ENCODE assay signal across 8 cellular contexts in the genomic region with DNA sequence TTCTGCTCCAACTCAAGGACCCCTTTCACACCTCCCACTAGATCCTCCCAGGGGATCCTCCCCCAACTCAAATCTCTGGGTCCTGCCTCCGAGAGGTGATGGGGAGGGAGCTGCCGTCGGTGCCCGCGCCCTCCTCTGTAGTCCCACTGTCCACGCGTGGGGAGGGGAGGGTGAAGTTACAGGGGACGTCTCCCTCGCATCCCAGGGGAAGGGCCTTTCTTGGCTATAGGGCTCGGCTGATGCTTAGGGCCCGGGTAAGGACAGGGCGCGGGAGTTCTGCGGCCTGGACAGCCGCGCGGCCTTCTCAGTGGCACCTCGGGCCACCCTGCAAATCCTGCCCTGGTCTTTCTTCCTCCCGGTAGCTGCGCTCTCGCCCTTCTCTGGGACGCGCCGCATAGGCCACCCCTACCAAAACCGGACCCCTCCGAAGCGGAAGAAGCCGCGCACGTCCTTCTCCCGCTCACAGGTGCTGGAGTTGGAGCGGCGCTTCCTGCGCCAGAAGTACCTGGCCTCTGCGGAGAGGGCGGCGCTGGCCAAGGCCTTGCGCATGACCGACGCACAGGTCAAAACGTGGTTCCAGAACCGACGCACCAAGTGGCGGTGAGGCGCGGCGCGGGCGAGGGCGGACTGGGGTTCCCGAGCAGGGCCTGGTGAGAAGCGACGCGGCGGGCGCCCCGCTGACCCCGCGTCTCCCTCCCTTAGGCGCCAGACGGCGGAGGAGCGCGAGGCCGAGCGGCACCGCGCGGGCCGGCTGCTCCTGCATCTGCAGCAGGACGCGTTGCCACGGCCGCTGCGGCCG. TPM values are rescaled to one million over a fixed set of nuclear protein-coding genes. Genes with fewer than 3 reads are reported as not detected.
A peak's percentile ranks its signal among the peaks of the same experiment; 100 is the strongest.
DNase-seq lines count a peak whose midpoint lies in the region; ATAC-seq, FAIRE-seq and TF ChIP-seq lines count a peak whose summit lies in the region.

No MANE protein-coding gene starts in this region.

- H3K9me3 ChIP-seq in HepG2 (ENCODE audit: low read length) (no peaks in the 10 kb centered on the region), testis (no peaks in the 10 kb centered on the region)

- peaks cover 35% of the 10 kb centered on the region for H3K4me1 Mint-ChIP-seq in activated CD4-positive, alpha-beta T cell treated with anti-CD3 and anti-CD28 coated beads, Interleukin-2, amount 10 ng/mL, durations not matched to agents 7 days and 5 days
- peaks cover 7% of the 10 kb centered on the region for H3K4me1 Mint-ChIP-seq in activated naive CD8-positive, alpha-beta T cell treated with anti-CD3 and anti-CD28 coated beads for 36 hours

- H3K27ac ChIP-seq in HepG2 (ENCODE audit: extremely low read length, insufficient read depth, low read length) (no peak overlapping the region), testis (peak overlapping the region in 1 of 2 donors; percentile 24)

- H3K79me2 ChIP-seq in HepG2 (ENCODE audit: insufficient read depth, low read length), result no peaks in the 10 kb centered on the region

- CTCF ChIA-PET in activated CD4-positive, alpha-beta T cell treated with anti-CD3 and anti-CD28 coated beads, Interleukin-2, amount 10 ng/mL, durations not matched to agents 7 days and 5 days (lab: Charles Lee), result interaction anchor here (0.6 to 2.7 kb wide), 10 partner anchors 8 to 72 kb away, joined by 3 to 9 read pairs (median 4); a partner anchor contains a TSS
- CTCF ChIA-PET in HepG2 (lab: Yijun Ruan, JAX; ENCODE audit: low intra/inter-chr PET ratio, low total read pairs), result no interaction called here

- H3K27me3 Mint-ChIP-seq in activated CD4-positive, alpha-beta T cell treated with anti-CD3 and anti-CD28 coated beads, Interleukin-2, amount 10 ng/mL, durations not matched to agents 7 days and 5 days, result peaks cover 81% of the 10 kb centered on the region
- H3K27me3 Mint-ChIP-seq in activated naive CD8-positive, alpha-beta T cell treated with anti-CD3 and anti-CD28 coated beads for 36 hours, result peaks cover 85% of the 10 kb centered on the region

- 98% methylated on average over 71 of the region's 76 CpGs for WGBS in HepG2 (ENCODE audit: low lambda C conversion rate)
- WGBS in testis, 2 donors, result 3 to 9% methylated on average over 9 to 75 of the region's 76 CpGs

- H3K9ac ChIP-seq in HepG2 (ENCODE audit: insufficient read depth, low read depth, low read length), result no peak overlapping the region

- in situ Hi-C loops in HepG2 (cut with HindIII; ENCODE audit: extremely low pct_ligation_motif_present, low pct_unique_long_range_greater_than_20kb), result no loop called here

- peaks cover 10% of the 10 kb centered on the region for H3K36me3 Mint-ChIP-seq in activated CD4-positive, alpha-beta T cell treated with anti-CD3 and anti-CD28 coated beads, Interleukin-2, amount 10 ng/mL, durations not matched to agents 7 days and 5 days (ENCODE audit: low read depth)
- H3K36me3 Mint-ChIP-seq in activated naive CD8-positive, alpha-beta T cell treated with anti-CD3 and anti-CD28 coated beads for 36 hours, result peaks cover 14% of the 10 kb centered on the region

- peak overlapping the region; percentile 66 for H3K4me3 Mint-ChIP-seq in activated CD4-positive, alpha-beta T cell treated with anti-CD3 and anti-CD28 coated beads, Interleukin-2, amount 10 ng/mL, durations not matched to agents 7 days and 5 days
- H3K4me3 Mint-ChIP-seq in activated naive CD8-positive, alpha-beta T cell treated with anti-CD3 and anti-CD28 coated beads for 36 hours, result peak overlapping the region; percentile 45

- H3K27ac Mint-ChIP-seq in activated CD4-positive, alpha-beta T cell treated with anti-CD3 and anti-CD28 coated beads, Interleukin-2, amount 10 ng/mL, durations not matched to agents 7 days and 5 days, result no peak overlapping the region
- H3K27ac Mint-ChIP-seq in activated naive CD8-positive, alpha-beta T cell treated with anti-CD3 and anti-CD28 coated beads for 36 hours, result no peak overlapping the region

- POLR2A ChIA-PET in activated CD4-positive, alpha-beta T cell treated with anti-CD3 and anti-CD28 coated beads, Interleukin-2, amount 10 ng/mL, durations not matched to agents 7 days and 5 days (lab: Charles Lee), result no interaction called here
- POLR2A ChIA-PET in HepG2 (lab: Yijun Ruan, JAX), result interaction anchor here (1.0 to 2.1 kb wide), 3 partner anchors 12 to 34 kb away, joined by 3 to 6 read pairs (median 4); a partner anchor contains a TSS

- no peak for TF ChIP-seq RAD21 in HepG2 (CRISPR knock-in tag; IDR thresholded peaks at IDR 0.05)

- H3K36me3 ChIP-seq in HepG2 (replicated peaks in 1 of 2; ENCODE audit: control insufficient read depth in 1 of 2, insufficient read depth in 2 of 2, low read length in 2 of 2) (peaks cover 11 to 16% of the 10 kb centered on the region in 2 experiments; a peak in 4 of 5 replicates), testis (ENCODE audit: low read depth, missing control alignments) (no peaks in the 10 kb centered on the region)

- no peak overlapping the region for H3K4me2 ChIP-seq in HepG2 (ENCODE audit: low read depth, low read length)

- no peak for TF ChIP-seq CTCF in HepG2 (CRISPR knock-in tag; IDR thresholded peaks at IDR 0.05)
- TF ChIP-seq CTCF in testis (IDR thresholded peaks at IDR 0.05), result no peak

- H2AFZ ChIP-seq in HepG2 (ENCODE audit: low read length), result no peak overlapping the region

- no peak for TF ChIP-seq POLR2A in HepG2 (IDR thresholded peaks at IDR 0.05; ENCODE audit: insufficient read depth in 1 of 2, low read depth in 2 of 2, low read length in 2 of 2)
- TF ChIP-seq POLR2A in testis (IDR thresholded peaks at IDR 0.05), result no peak
- no peak for TF ChIP-seq POLR2A in GM12892 (IDR thresholded peaks at IDR 0.05; ENCODE audit: low read depth, low read length)

- TF ChIP-seq EP300 in HepG2 (IDR thresholded peaks at IDR 0.05; ENCODE audit: low read depth in 2 of 2, low read length in 2 of 2), result no peak
- no peak for TF ChIP-seq EP300 in HepG2 (CRISPR knock-in tag; IDR thresholded peaks at IDR 0.05; ENCODE audit: borderline replicate concordance)

- H4K20me1 ChIP-seq in HepG2 (ENCODE audit: insufficient read depth, low read length), result no peaks in the 10 kb centered on the region

- no peak for DNase-seq in activated CD4-positive, alpha-beta T cell treated with anti-CD3 and anti-CD28 coated beads, Interleukin-2, amount 10 ng/mL, durations not matched to agents 7 days and 5 days
- DNase-seq in activated CD4-positive, alpha-beta T cell treated with anti-CD3 and anti-CD28 coated beads for 4 hours, result no peak
- no peak for DNase-seq in activated naive CD8-positive, alpha-beta T cell treated with anti-CD3 and anti-CD28 coated beads for 36 hours
- DNase-seq in HepG2 (ENCODE audit: low spot score) (no peak), testis (no peak), SHP77 (lab: John Stamatoyannopoulos, UW) (no peak), GM12892 (ENCODE audit: insufficient read length) (no peak), hepatic stellate cell (ENCODE audit: low spot score) (no peak)

- peaks cover 43% of the 10 kb centered on the region for H3K4me1 ChIP-seq in HepG2 (ENCODE audit: insufficient read depth, low read length)
- peaks cover 5% of the 10 kb centered on the region for H3K4me1 ChIP-seq in testis

- H3K9me3 Mint-ChIP-seq in activated CD4-positive, alpha-beta T cell treated with anti-CD3 and anti-CD28 coated beads, Interleukin-2, amount 10 ng/mL, durations not matched to agents 7 days and 5 days, result no peaks in the 10 kb centered on the region
- peaks cover 2% of the 10 kb centered on the region for H3K9me3 Mint-ChIP-seq in activated naive CD8-positive, alpha-beta T cell treated with anti-CD3 and anti-CD28 coated beads for 36 hours

- no peak for ATAC-seq in HepG2

- H3K4me3 ChIP-seq in HepG2 (replicated peaks in 1 of 3; ENCODE audit: insufficient read depth in 1 of 3, low read depth in 2 of 3, low read length in 3 of 3) (no peak overlapping the region), testis (peak overlapping the region; percentile 51 to 60)

- H3K27me3 ChIP-seq in HepG2 (ENCODE audit: control insufficient read depth in 1 of 2, insufficient read depth in 2 of 2, low read length in 2 of 2) (no peaks in the 10 kb centered on the region), testis (no peaks in the 10 kb centered on the region)

- intact Hi-C loops in HepG2 (cut with micrococcal nuclease; ENCODE audit: unreplicated experiment), result no loop called here
- intact Hi-C loops in testis (cut with DNase I; ENCODE audit: low total_unique reads), result no loop called here

- BruUV-seq in HepG2 (replicated peaks; lab: Mats Ljungman, UMichigan), result no TSS peak

- FAIRE-seq in HepG2 (lab: Jason Lieb, UNC) (no peak), GM12892 (lab: Jason Lieb, UNC) (no peak)

RNA-seq across cellular contexts. Expression of a gene that starts 1.2 kb away (rescaled TPM):
- total RNA-seq in activated CD4-positive, alpha-beta T cell treated with anti-CD3 and anti-CD28 coated beads, Interleukin-2, amount 10 ng/mL, durations not matched to agents 7 days and 5 days, result under 1 TPM; 0.40 to 0.52 TPM
- total RNA-seq in activated naive CD8-positive, alpha-beta T cell treated with anti-CD3 and anti-CD28 coated beads for 36 hours, result under 1 TPM in 1 of 2 experiments, not detected in 1; 0.12 TPM
- total RNA-seq in HepG2 (2016; rRNA removed; fragmentation: Illumina TruSeq; extraction: Trizol) (0.20 TPM in 1 of 2 replicates, not detected in the other), testis (1 to 10 TPM; 1.3 to 4.5 TPM)
- total RNA-seq in HepG2 (2016; cell fraction: cytosol; rRNA removed; fragmentation: Illumina TruSeq; extraction: Trizol; ENCODE audit: low read depth), result 0.10 and 0.26 TPM in 2 replicates
- 0.28 TPM in 1 of 2 replicates, not detected in the other for total RNA-seq in HepG2 (2016; cell fraction: insoluble cytoplasmic fraction; rRNA removed; fragmentation: Illumina TruSeq; extraction: Trizol)
- total RNA-seq in HepG2 (2016; cell fraction: membrane; rRNA removed; fragmentation: Illumina TruSeq; extraction: Trizol), result 0.28 TPM in 1 of 2 replicates, not detected in the other
- total RNA-seq in HepG2 (2016; cell fraction: nucleus; rRNA removed; fragmentation: Illumina TruSeq; extraction: Trizol), result not detected in 2 replicates
- polyA plus RNA-seq in HepG2 (2011; rRNA removed) (0.05 and 0.09 TPM in 2 replicates), testis (ENCODE audit: insufficient read depth, low read depth, low replicate concordance) (1.1 TPM)
- polyA plus RNA-seq in HepG2 (2011; cell fraction: cytosol; rRNA removed), result 0.10 and 0.17 TPM in 2 replicates
- 0.35 and 0.92 TPM in 2 replicates for polyA plus RNA-seq in HepG2 (2011; cell fraction: nucleus; rRNA removed)
- polyA plus RNA-seq in HepG2 (2012), result 4.1 and 5.8 TPM in 2 replicates
- 0.09 and 0.26 TPM in 2 replicates for polyA plus RNA-seq in HepG2 (2016; cell fraction: cytosol; fragmentation: Illumina TruSeq; extraction: Trizol; ENCODE audit: low read depth)
- polyA plus RNA-seq in HepG2 (2016; cell fraction: insoluble cytoplasmic fraction; fragmentation: Illumina TruSeq; extraction: Trizol; ENCODE audit: low read depth), result 0.26 TPM in 1 of 2 replicates, not detected in the other
- polyA plus RNA-seq in HepG2 (2016; cell fraction: membrane; fragmentation: Illumina TruSeq; extraction: Trizol; ENCODE audit: low read depth), result 0.62 TPM in 1 of 2 replicates, not detected in the other
- polyA plus RNA-seq in HepG2 (2016; cell fraction: nucleus; fragmentation: Illumina TruSeq; extraction: Trizol; ENCODE audit: insufficient read depth, low read depth), result 0.66 TPM in 1 of 2 replicates, not detected in the other
- not detected in 2 replicates for polyA minus RNA-seq in HepG2 (2011; rRNA and poly(A)+ RNA removed; ENCODE audit: low replicate concordance)
- polyA minus RNA-seq in HepG2 (2011; cell fraction: cytosol; rRNA and poly(A)+ RNA removed), result not detected in 2 replicates
- not detected in 2 replicates for polyA minus RNA-seq in HepG2 (2011; cell fraction: nucleus; rRNA and poly(A)+ RNA removed)
- not detected for polyA plus RNA-seq in GM12892 (2012; ENCODE audit: missing spikeins)

RNA-seq across cellular contexts. Expression of a gene that starts 8.0 kb away (rescaled TPM):
- 10 to 100 TPM; 25.8 to 35.6 TPM for total RNA-seq in activated CD4-positive, alpha-beta T cell treated with anti-CD3 and anti-CD28 coated beads, Interleukin-2, amount 10 ng/mL, durations not matched to agents 7 days and 5 days
- 10 to 100 TPM; 17.7 to 18.9 TPM for total RNA-seq in activated naive CD8-positive, alpha-beta T cell treated with anti-CD3 and anti-CD28 coated beads for 36 hours
- total RNA-seq in HepG2 (2016; rRNA removed; fragmentation: Illumina TruSeq; extraction: Trizol) (14.2 and 20.4 TPM in 2 replicates), testis (10 to 100 TPM; 17.0 to 20.1 TPM)
- total RNA-seq in HepG2 (2016; cell fraction: cytosol; rRNA removed; fragmentation: Illumina TruSeq; extraction: Trizol; ENCODE audit: low read depth), result 37.5 and 42.0 TPM in 2 replicates
- 15.5 and 15.6 TPM in 2 replicates for total RNA-seq in HepG2 (2016; cell fraction: insoluble cytoplasmic fraction; rRNA removed; fragmentation: Illumina TruSeq; extraction: Trizol)
- 29.0 and 31.0 TPM in 2 replicates for total RNA-seq in HepG2 (2016; cell fraction: membrane; rRNA removed; fragmentation: Illumina TruSeq; extraction: Trizol)
- total RNA-seq in HepG2 (2016; cell fraction: nucleus; rRNA removed; fragmentation: Illumina TruSeq; extraction: Trizol), result 16.2 and 22.2 TPM in 2 replicates
- polyA plus RNA-seq in HepG2 (2011; rRNA removed) (22.6 and 22.7 TPM in 2 replicates), testis (ENCODE audit: insufficient read depth, low read depth, low replicate concordance) (25.3 TPM)
- 19.8 and 22.8 TPM in 2 replicates for polyA plus RNA-seq in HepG2 (2011; cell fraction: cytosol; rRNA removed)
- 37.4 and 90.3 TPM in 2 replicates for polyA plus RNA-seq in HepG2 (2011; cell fraction: nucleus; rRNA removed)
- polyA plus RNA-seq in HepG2 (2012), result 14.2 and 15.2 TPM in 2 replicates
- polyA plus RNA-seq in HepG2 (2016; cell fraction: cytosol; fragmentation: Illumina TruSeq; extraction: Trizol; ENCODE audit: low read depth), result 20.8 and 23.0 TPM in 2 replicates
- polyA plus RNA-seq in HepG2 (2016; cell fraction: insoluble cytoplasmic fraction; fragmentation: Illumina TruSeq; extraction: Trizol; ENCODE audit: low read depth), result 13.9 and 16.9 TPM in 2 replicates
- 18.0 and 18.6 TPM in 2 replicates for polyA plus RNA-seq in HepG2 (2016; cell fraction: membrane; fragmentation: Illumina TruSeq; extraction: Trizol; ENCODE audit: low read depth)
- 44.9 and 46.7 TPM in 2 replicates for polyA plus RNA-seq in HepG2 (2016; cell fraction: nucleus; fragmentation: Illumina TruSeq; extraction: Trizol; ENCODE audit: insufficient read depth, low read depth)
- polyA minus RNA-seq in HepG2 (2011; rRNA and poly(A)+ RNA removed; ENCODE audit: low replicate concordance), result 19.3 and 42.8 TPM in 2 replicates
- 14.1 and 14.9 TPM in 2 replicates for polyA minus RNA-seq in HepG2 (2011; cell fraction: cytosol; rRNA and poly(A)+ RNA removed)
- 22.8 and 25.0 TPM in 2 replicates for polyA minus RNA-seq in HepG2 (2011; cell fraction: nucleus; rRNA and poly(A)+ RNA removed)
- 17.5 TPM for polyA plus RNA-seq in GM12892 (2012; ENCODE audit: missing spikeins)

RNA-seq across cellular contexts. Expression of a gene that starts 10.6 kb away (rescaled TPM):
- total RNA-seq in activated CD4-positive, alpha-beta T cell treated with anti-CD3 and anti-CD28 coated beads, Interleukin-2, amount 10 ng/mL, durations not matched to agents 7 days and 5 days, result under 1 TPM; 0.25 to 0.52 TPM
- total RNA-seq in activated naive CD8-positive, alpha-beta T cell treated with anti-CD3 and anti-CD28 coated beads for 36 hours, result under 1 TPM; 0.16 to 0.27 TPM
- total RNA-seq in HepG2 (2016; rRNA removed; fragmentation: Illumina TruSeq; extraction: Trizol) (23.9 and 27.6 TPM in 2 replicates), testis (under 1 TPM in 1 of 2 donors, not detected in 1; 0.43 TPM)
- 2.6 and 3.3 TPM in 2 replicates for total RNA-seq in HepG2 (2016; cell fraction: cytosol; rRNA removed; fragmentation: Illumina TruSeq; extraction: Trizol; ENCODE audit: low read depth)
- 22.2 and 26.8 TPM in 2 replicates for total RNA-seq in HepG2 (2016; cell fraction: insoluble cytoplasmic fraction; rRNA removed; fragmentation: Illumina TruSeq; extraction: Trizol)
- 5.5 and 6.0 TPM in 2 replicates for total RNA-seq in HepG2 (2016; cell fraction: membrane; rRNA removed; fragmentation: Illumina TruSeq; extraction: Trizol)
- 33.6 and 38.9 TPM in 2 replicates for total RNA-seq in HepG2 (2016; cell fraction: nucleus; rRNA removed; fragmentation: Illumina TruSeq; extraction: Trizol)
- polyA plus RNA-seq in HepG2 (2011; rRNA removed) (72.9 and 89.8 TPM in 2 replicates), testis (ENCODE audit: insufficient read depth, low read depth, low replicate concordance) (0.86 TPM)
- polyA plus RNA-seq in HepG2 (2011; cell fraction: cytosol; rRNA removed), result 26.2 and 34.1 TPM in 2 replicates
- 328 and 444 TPM in 2 replicates for polyA plus RNA-seq in HepG2 (2011; cell fraction: nucleus; rRNA removed)
- 18.7 and 45.3 TPM in 2 replicates for polyA plus RNA-seq in HepG2 (2012)
- 1.8 and 2.4 TPM in 2 replicates for polyA plus RNA-seq in HepG2 (2016; cell fraction: cytosol; fragmentation: Illumina TruSeq; extraction: Trizol; ENCODE audit: low read depth)
- polyA plus RNA-seq in HepG2 (2016; cell fraction: insoluble cytoplasmic fraction; fragmentation: Illumina TruSeq; extraction: Trizol; ENCODE audit: low read depth), result 24.5 and 26.6 TPM in 2 replicates
- 3.1 and 3.3 TPM in 2 replicates for polyA plus RNA-seq in HepG2 (2016; cell fraction: membrane; fragmentation: Illumina TruSeq; extraction: Trizol; ENCODE audit: low read depth)
- polyA plus RNA-seq in HepG2 (2016; cell fraction: nucleus; fragmentation: Illumina TruSeq; extraction: Trizol; ENCODE audit: insufficient read depth, low read depth), result 74.4 and 79.7 TPM in 2 replicates
- 0.37 and 58.7 TPM in 2 replicates for polyA minus RNA-seq in HepG2 (2011; rRNA and poly(A)+ RNA removed; ENCODE audit: low replicate concordance)
- polyA minus RNA-seq in HepG2 (2011; cell fraction: cytosol; rRNA and poly(A)+ RNA removed), result 15.7 and 18.8 TPM in 2 replicates
- polyA minus RNA-seq in HepG2 (2011; cell fraction: nucleus; rRNA and poly(A)+ RNA removed), result 68.4 and 72.2 TPM in 2 replicates
- 0.93 TPM for polyA plus RNA-seq in GM12892 (2012; ENCODE audit: missing spikeins)

RNA-seq across cellular contexts. Expression of a gene that starts 14.0 kb away (rescaled TPM):
- total RNA-seq in activated CD4-positive, alpha-beta T cell treated with anti-CD3 and anti-CD28 coated beads, Interleukin-2, amount 10 ng/mL, durations not matched to agents 7 days and 5 days, result 100 to 1,000 TPM; 116 to 136 TPM
- total RNA-seq in activated naive CD8-positive, alpha-beta T cell treated with anti-CD3 and anti-CD28 coated beads for 36 hours, result 100 to 1,000 TPM; 138 to 140 TPM
- total RNA-seq in HepG2 (2016; rRNA removed; fragmentation: Illumina TruSeq; extraction: Trizol) (67.0 and 174 TPM in 2 replicates), testis (100 to 1,000 TPM; 141 to 169 TPM)
- total RNA-seq in HepG2 (2016; cell fraction: cytosol; rRNA removed; fragmentation: Illumina TruSeq; extraction: Trizol; ENCODE audit: low read depth), result 95.5 and 114 TPM in 2 replicates
- total RNA-seq in HepG2 (2016; cell fraction: insoluble cytoplasmic fraction; rRNA removed; fragmentation: Illumina TruSeq; extraction: Trizol), result 65.6 and 181 TPM in 2 replicates
- total RNA-seq in HepG2 (2016; cell fraction: membrane; rRNA removed; fragmentation: Illumina TruSeq; extraction: Trizol), result 120 and 144 TPM in 2 replicates
- 197 and 227 TPM in 2 replicates for total RNA-seq in HepG2 (2016; cell fraction: nucleus; rRNA removed; fragmentation: Illumina TruSeq; extraction: Trizol)
- polyA plus RNA-seq in HepG2 (2011; rRNA removed) (267 and 291 TPM in 2 replicates), testis (ENCODE audit: insufficient read depth, low read depth, low replicate concordance) (107 TPM)
- polyA plus RNA-seq in HepG2 (2011; cell fraction: cytosol; rRNA removed), result 214 and 249 TPM in 2 replicates
- 1,050 and 1,263 TPM in 2 replicates for polyA plus RNA-seq in HepG2 (2011; cell fraction: nucleus; rRNA removed)
- polyA plus RNA-seq in HepG2 (2012), result 138 and 140 TPM in 2 replicates
- polyA plus RNA-seq in HepG2 (2016; cell fraction: cytosol; fragmentation: Illumina TruSeq; extraction: Trizol; ENCODE audit: low read depth), result 118 and 134 TPM in 2 replicates
- polyA plus RNA-seq in HepG2 (2016; cell fraction: insoluble cytoplasmic fraction; fragmentation: Illumina TruSeq; extraction: Trizol; ENCODE audit: low read depth), result 70.3 and 84.7 TPM in 2 replicates
- 127 and 139 TPM in 2 replicates for polyA plus RNA-seq in HepG2 (2016; cell fraction: membrane; fragmentation: Illumina TruSeq; extraction: Trizol; ENCODE audit: low read depth)
- 543 and 555 TPM in 2 replicates for polyA plus RNA-seq in HepG2 (2016; cell fraction: nucleus; fragmentation: Illumina TruSeq; extraction: Trizol; ENCODE audit: insufficient read depth, low read depth)
- 211 and 273 TPM in 2 replicates for polyA minus RNA-seq in HepG2 (2011; rRNA and poly(A)+ RNA removed; ENCODE audit: low replicate concordance)
- polyA minus RNA-seq in HepG2 (2011; cell fraction: cytosol; rRNA and poly(A)+ RNA removed), result 79.8 and 82.9 TPM in 2 replicates
- 199 and 204 TPM in 2 replicates for polyA minus RNA-seq in HepG2 (2011; cell fraction: nucleus; rRNA and poly(A)+ RNA removed)
- 82.7 TPM for polyA plus RNA-seq in GM12892 (2012; ENCODE audit: missing spikeins)

RNA-seq across cellular contexts. Expression of a gene that starts 14.3 kb away (rescaled TPM):
- total RNA-seq in activated CD4-positive, alpha-beta T cell treated with anti-CD3 and anti-CD28 coated beads, Interleukin-2, amount 10 ng/mL, durations not matched to agents 7 days and 5 days, result 10 to 100 TPM; 41.6 to 45.8 TPM
- 10 to 100 TPM; 56.8 to 59.3 TPM for total RNA-seq in activated naive CD8-positive, alpha-beta T cell treated with anti-CD3 and anti-CD28 coated beads for 36 hours
- total RNA-seq in HepG2 (2016; rRNA removed; fragmentation: Illumina TruSeq; extraction: Trizol) (37.0 and 47.7 TPM in 2 replicates), testis (10 to 100 TPM; 36.5 to 46.8 TPM)
- total RNA-seq in HepG2 (2016; cell fraction: cytosol; rRNA removed; fragmentation: Illumina TruSeq; extraction: Trizol; ENCODE audit: low read depth), result 13.0 and 16.0 TPM in 2 replicates
- total RNA-seq in HepG2 (2016; cell fraction: insoluble cytoplasmic fraction; rRNA removed; fragmentation: Illumina TruSeq; extraction: Trizol), result 32.1 and 51.7 TPM in 2 replicates
- total RNA-seq in HepG2 (2016; cell fraction: membrane; rRNA removed; fragmentation: Illumina TruSeq; extraction: Trizol), result 24.9 and 25.2 TPM in 2 replicates
- 34.3 and 38.8 TPM in 2 replicates for total RNA-seq in HepG2 (2016; cell fraction: nucleus; rRNA removed; fragmentation: Illumina TruSeq; extraction: Trizol)
- polyA plus RNA-seq in HepG2 (2011; rRNA removed) (50.3 and 56.1 TPM in 2 replicates), testis (ENCODE audit: insufficient read depth, low read depth, low replicate concordance) (45.8 TPM)
- 53.8 and 61.4 TPM in 2 replicates for polyA plus RNA-seq in HepG2 (2011; cell fraction: cytosol; rRNA removed)
- polyA plus RNA-seq in HepG2 (2011; cell fraction: nucleus; rRNA removed), result 92.9 and 109 TPM in 2 replicates
- 40.6 and 45.3 TPM in 2 replicates for polyA plus RNA-seq in HepG2 (2012)
- 12.6 and 14.4 TPM in 2 replicates for polyA plus RNA-seq in HepG2 (2016; cell fraction: cytosol; fragmentation: Illumina TruSeq; extraction: Trizol; ENCODE audit: low read depth)
- 35.6 and 37.4 TPM in 2 replicates for polyA plus RNA-seq in HepG2 (2016; cell fraction: insoluble cytoplasmic fraction; fragmentation: Illumina TruSeq; extraction: Trizol; ENCODE audit: low read depth)
- 20.3 and 20.9 TPM in 2 replicates for polyA plus RNA-seq in HepG2 (2016; cell fraction: membrane; fragmentation: Illumina TruSeq; extraction: Trizol; ENCODE audit: low read depth)
- 59.5 and 59.8 TPM in 2 replicates for polyA plus RNA-seq in HepG2 (2016; cell fraction: nucleus; fragmentation: Illumina TruSeq; extraction: Trizol; ENCODE audit: insufficient read depth, low read depth)
- polyA minus RNA-seq in HepG2 (2011; rRNA and poly(A)+ RNA removed; ENCODE audit: low replicate concordance), result 72.4 and 106 TPM in 2 replicates
- polyA minus RNA-seq in HepG2 (2011; cell fraction: cytosol; rRNA and poly(A)+ RNA removed), result 20.8 and 28.5 TPM in 2 replicates
- polyA minus RNA-seq in HepG2 (2011; cell fraction: nucleus; rRNA and poly(A)+ RNA removed), result 35.9 and 51.6 TPM in 2 replicates
- polyA plus RNA-seq in GM12892 (2012; ENCODE audit: missing spikeins), result 56.6 TPM

Comparison
In these comparisons a context has a peak if more than half of its experiments do, and no peak if none do; other contexts are left out.
1. H3K4me3 ChIP-seq: peak in testis (2 of 2); none in HepG2 (0 of 3).